ENCODE assay signal across 18 cellular contexts in genomic region chr4:58732973-58733372, GRCh38.
DNase-seq lines count a peak whose midpoint lies in the region; ATAC-seq, FAIRE-seq and TF ChIP-seq lines count a peak whose summit lies in the region.
"Had no signal": no experiment of that assay in that cellular context is flagged by ENCODE, and none has a peak within 500 bp of the region (broad histone marks: within the 10 kb centered on the region; RNA-seq: fewer than 3 reads in every experiment).

No MANE protein-coding gene starts in this region.

- ATAC-seq in PC-3 (peak; percentile 71), GM19035 (IDR thresholded peaks at IDR 0.05; ENCODE audit: unreplicated experiment) (no peak), GM21723 (IDR thresholded peaks at IDR 0.05; ENCODE audit: unreplicated experiment) (no peak), GM18505 (IDR thresholded peaks at IDR 0.05; ENCODE audit: unreplicated experiment) (no peak)
- ATAC-seq: stimulated activated naive B cell treated with anti-CD40 and anti-IgM and Interleukin-4, amounts not matched to agents 10 μg/mL and 1 μg/mL and 100 μg/mL, for 72 hours had no signal

- no peaks in the 10 kb centered on the region for H3K4me1 ChIP-seq in PC-3 (ENCODE audit: insufficient read depth, low read length)
- no peaks in the 10 kb centered on the region for H3K4me1 ChIP-seq in kidney (ENCODE audit: control insufficient read depth in 1 of 2, insufficient read depth in 1 of 2, low read depth in 1 of 2, low read length in 2 of 2)
- H3K4me1 ChIP-seq: ascending aorta, BE2C, HAP-1 had no signal

- no peaks in the 10 kb centered on the region for H3K27me3 ChIP-seq in PC-3 (ENCODE audit: low read length)
- H3K27me3 ChIP-seq: ascending aorta, BE2C had no signal

- no TSS peak for BruUV-seq in PC-3 (replicated peaks; lab: Mats Ljungman, UMichigan)

- no peak for TF ChIP-seq POLR2A in GM18505 (IDR thresholded peaks at IDR 0.05; ENCODE audit: borderline replicate concordance, extremely low read depth, insufficient read depth, insufficient read length)

- H3K9me3 Mint-ChIP-seq in glutamatergic neuron (ENCODE audit: unreplicated experiment) = no peaks in the 10 kb centered on the region
- H3K9me3 Mint-ChIP-seq: stimulated activated naive B cell treated with anti-CD40 and anti-IgM and Interleukin-4, amounts not matched to agents 10 μg/mL and 1 μg/mL and 100 μg/mL, for 72 hours had no signal

- H3K4me2 ChIP-seq in PC-3 (ENCODE audit: low read length) = no peak overlapping the region

- TF ChIP-seq CTCF in PC-3 (conservative IDR thresholded peaks at IDR 0.05; ENCODE audit: low read depth, low read length) (peak; percentile 83), kidney (IDR thresholded peaks at IDR 0.05; ENCODE audit: borderline replicate concordance, extremely low read depth, insufficient read depth) (peak; percentile 12), glutamatergic neuron (IDR thresholded peaks at IDR 0.05; ENCODE audit: partially characterized antibody, unreplicated experiment) (no peak)

- no peaks in the 10 kb centered on the region for H3K9me3 ChIP-seq in PC-3 (ENCODE audit: low read length)
- H3K9me3 ChIP-seq in kidney (ENCODE audit: control insufficient read depth in 1 of 2, low read length in 2 of 2) = no peaks in the 10 kb centered on the region
- H3K9me3 ChIP-seq: ascending aorta, BE2C, HAP-1 had no signal

- H3K4me1 Mint-ChIP-seq in glutamatergic neuron (ENCODE audit: low read depth, unreplicated experiment) = peaks cover 8% of the 10 kb centered on the region
- H3K4me1 Mint-ChIP-seq: stimulated activated naive B cell treated with anti-CD40 and anti-IgM and Interleukin-4, amounts not matched to agents 10 μg/mL and 1 μg/mL and 100 μg/mL, for 72 hours had no signal

- no peaks in the 10 kb centered on the region for H4K20me1 ChIP-seq in PC-3 (ENCODE audit: low read length)

- H3K27ac Mint-ChIP-seq in glutamatergic neuron (ENCODE audit: unreplicated experiment) = no peak overlapping the region
- H3K27ac Mint-ChIP-seq: stimulated activated naive B cell treated with anti-CD40 and anti-IgM and Interleukin-4, amounts not matched to agents 10 μg/mL and 1 μg/mL and 100 μg/mL, for 72 hours had no signal

- H3K4me3 ChIP-seq in PC-3 (ENCODE audit: low read length) (no peak overlapping the region), kidney (ENCODE audit: low read length in 2 of 2) (no peak overlapping the region)
- H3K4me3 ChIP-seq: ascending aorta, HAP-1 had no signal

- intact Hi-C loops in PC-3 (cut with micrococcal nuclease) = loop anchor here (1.0 to 10.0 kb wide), 4 partner anchors 231 to 444 kb away; no protein-coding TSS in a partner anchor
- intact Hi-C loops in kidney (cut with DNase I) = no loop called here

- H3K27me3 Mint-ChIP-seq in glutamatergic neuron (ENCODE audit: unreplicated experiment) = no peaks in the 10 kb centered on the region
- H3K27me3 Mint-ChIP-seq: stimulated activated naive B cell treated with anti-CD40 and anti-IgM and Interleukin-4, amounts not matched to agents 10 μg/mL and 1 μg/mL and 100 μg/mL, for 72 hours had no signal

- no peak overlapping the region for H3K27ac ChIP-seq in PC-3 (ENCODE audit: low read length)
- H3K27ac ChIP-seq in kidney (ENCODE audit: low read depth in 2 of 2, low read length in 2 of 2) = no peak overlapping the region
- H3K27ac ChIP-seq: ascending aorta had no signal

- peak; percentile 22 for DNase-seq in D341Med (ENCODE audit: low spot score)
- DNase-seq in Kasumi-1 (lab: John Stamatoyannopoulos, UW) = peak; percentile 53 to 69
- DNase-seq in PC-3 = peak; percentile 58
- DNase-seq in kidney = no peak
- DNase-seq in glutamatergic neuron = no peak
- DNase-seq: activated effector memory CD4-positive, alpha-beta T cell treated with Interleukin-2 at 50 U/mL for 16 hours; BE2C; DMS79 treated with DMSO at 0.1 percent for 48 hours; head of caudate nucleus; islet precursor cell; NCI-H2029; nucleus accumbens; stimulated activated naive B cell treated with anti-CD40 and anti-IgM and Interleukin-4, amounts not matched to agents 10 μg/mL and 1 μg/mL and 100 μg/mL, for 72 hours had no signal

- H3K9me2 ChIP-seq in PC-3 (replicated peaks; ENCODE audit: low read length) = no peaks in the 10 kb centered on the region

- H3K4me3 Mint-ChIP-seq in glutamatergic neuron (ENCODE audit: unreplicated experiment) = no peak overlapping the region
- H3K4me3 Mint-ChIP-seq: stimulated activated naive B cell treated with anti-CD40 and anti-IgM and Interleukin-4, amounts not matched to agents 10 μg/mL and 1 μg/mL and 100 μg/mL, for 72 hours had no signal

- POLR2A ChIA-PET in PC-3 (lab: Charles Lee; ENCODE audit: unreplicated experiment) = no interaction called here

- H3K36me3 ChIP-seq in PC-3 (ENCODE audit: low read depth, low read length) = no peaks in the 10 kb centered on the region
- H3K36me3 ChIP-seq in kidney (ENCODE audit: control insufficient read depth in 1 of 2, insufficient read depth in 2 of 2, low read length in 2 of 2) = no peaks in the 10 kb centered on the region
- H3K36me3 ChIP-seq: ascending aorta, BE2C, HAP-1 had no signal

- no peaks in the 10 kb centered on the region for H3F3A ChIP-seq in PC-3 (ENCODE audit: low read length, unreplicated experiment)

- CTCF ChIA-PET in PC-3 (lab: Charles Lee) = interaction anchor here (0.6 kb wide), 1 partner anchor 783 kb away, joined by 4 read pairs; no protein-coding TSS in a partner anchor

- no peak overlapping the region for H3K9ac ChIP-seq in PC-3 (ENCODE audit: low read length)
- H3K9ac ChIP-seq in kidney (ENCODE audit: low read length in 2 of 2) = no peak overlapping the region

- no peak overlapping the region for H2AFZ ChIP-seq in PC-3 (ENCODE audit: low read length)

- no peaks in the 10 kb centered on the region for H3K79me2 ChIP-seq in PC-3 (ENCODE audit: low read length)

- no peaks in the 10 kb centered on the region for H3K36me3 Mint-ChIP-seq in glutamatergic neuron (ENCODE audit: unreplicated experiment)
- H3K36me3 Mint-ChIP-seq: stimulated activated naive B cell treated with anti-CD40 and anti-IgM and Interleukin-4, amounts not matched to agents 10 μg/mL and 1 μg/mL and 100 μg/mL, for 72 hours had no signal

- FAIRE-seq in kidney (lab: Jason Lieb, UNC) = no peak

Comparison
In these comparisons a context has a peak if more than half of its experiments do, and no peak if none do; other contexts are left out.
1. DNase-seq: peak in D341Med (single experiment), Kasumi-1 (2 of 2) and PC-3 (single experiment); none in kidney (single experiment) and glutamatergic neuron (single experiment).